Comparison of ENCODE assay signal across 27 cellular contexts in the genomic region with DNA sequence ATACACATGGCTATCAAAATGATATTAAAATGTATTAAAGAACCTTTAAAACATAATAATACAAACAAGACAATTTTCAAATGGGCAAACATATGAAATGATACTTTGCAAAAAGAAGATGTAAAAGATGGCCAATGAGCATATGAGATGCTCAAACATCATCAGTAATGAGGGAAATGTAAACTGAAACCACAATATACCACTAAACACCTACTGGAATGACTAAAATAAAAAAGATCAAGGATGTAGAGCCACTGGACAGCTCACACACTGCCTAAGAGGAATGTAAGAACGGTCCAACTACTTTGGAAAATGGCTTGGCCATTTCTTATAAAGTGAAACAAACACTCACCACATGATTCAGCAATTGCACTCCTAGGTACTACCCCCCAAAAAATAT.
DNase-seq lines count a peak whose midpoint lies in the region; ATAC-seq and TF ChIP-seq lines count a peak whose summit lies in the region.
"Had no signal": no experiment of that assay in that cellular context is flagged by ENCODE, and none has a peak within 500 bp of the region (broad histone marks: within the 10 kb centered on the region; RNA-seq: fewer than 3 reads in every experiment).

No MANE protein-coding gene starts in this region.

- no peak overlapping the region for H3K27ac Mint-ChIP-seq in activated naive CD4-positive, alpha-beta T cell treated with anti-CD3 and anti-CD28 coated beads, Interleukin-2, amount 50 U/mL, for 24 hours
- no peak overlapping the region for H3K27ac Mint-ChIP-seq in activated naive CD4-positive, alpha-beta T cell treated with anti-CD3 and anti-CD28 coated beads for 36 hours
- no peak overlapping the region for H3K27ac Mint-ChIP-seq in activated naive CD8-positive, alpha-beta T cell treated with anti-CD3 and anti-CD28 coated beads, Interleukin-2, amount 50 U/mL, for 24 hours
- H3K27ac Mint-ChIP-seq in neural progenitor cell = no peak overlapping the region
- H3K27ac Mint-ChIP-seq: effector memory CD8-positive, alpha-beta T cell; mesothelial cell of epicardium had no signal

- peak; percentile 50 for ATAC-seq in HG02885 (IDR thresholded peaks at IDR 0.05; ENCODE audit: poor library complexity, unreplicated experiment)
- ATAC-seq in activated naive CD8-positive, alpha-beta T cell treated with anti-CD3 and anti-CD28 coated beads, Interleukin-2, amount 50 U/mL, for 24 hours = peak; percentile 48
- ATAC-seq in stimulated activated naive CD8-positive, alpha-beta T cell treated with anti-CD3 and anti-CD28 coated beads, Interleukin-15, Interleukin-2, amounts not matched to agents 100 U/mL and 50 U/mL, for 24 hours = peak; percentile 43
- ATAC-seq: A549; effector memory CD8-positive, alpha-beta T cell; naive thymus-derived CD4-positive, alpha-beta T cell had no signal

- H3K9me3 Mint-ChIP-seq in activated naive CD4-positive, alpha-beta T cell treated with anti-CD3 and anti-CD28 coated beads, Interleukin-2, amount 50 U/mL, for 24 hours = no peaks in the 10 kb centered on the region
- no peaks in the 10 kb centered on the region for H3K9me3 Mint-ChIP-seq in activated naive CD4-positive, alpha-beta T cell treated with anti-CD3 and anti-CD28 coated beads for 36 hours
- peaks cover 4% of the 10 kb centered on the region for H3K9me3 Mint-ChIP-seq in activated naive CD8-positive, alpha-beta T cell treated with anti-CD3 and anti-CD28 coated beads, Interleukin-2, amount 50 U/mL, for 24 hours
- H3K9me3 Mint-ChIP-seq in neural progenitor cell = no peaks in the 10 kb centered on the region
- H3K9me3 Mint-ChIP-seq: effector memory CD8-positive, alpha-beta T cell; H9; naive thymus-derived CD4-positive, alpha-beta T cell had no signal

- H3K36me3 Mint-ChIP-seq in activated naive CD4-positive, alpha-beta T cell treated with anti-CD3 and anti-CD28 coated beads, Interleukin-2, amount 50 U/mL, for 24 hours = peaks cover 18% of the 10 kb centered on the region
- H3K36me3 Mint-ChIP-seq in activated naive CD4-positive, alpha-beta T cell treated with anti-CD3 and anti-CD28 coated beads for 36 hours (ENCODE audit: low read depth) = peaks cover 15% of the 10 kb centered on the region
- peaks cover 30% of the 10 kb centered on the region for H3K36me3 Mint-ChIP-seq in activated naive CD8-positive, alpha-beta T cell treated with anti-CD3 and anti-CD28 coated beads, Interleukin-2, amount 50 U/mL, for 24 hours (ENCODE audit: low read depth)
- peaks cover 20% of the 10 kb centered on the region for H3K36me3 Mint-ChIP-seq in neural progenitor cell

- TF ChIP-seq CTCF in neural progenitor cell (IDR thresholded peaks at IDR 0.05) = no peak

- no peak for DNase-seq in activated naive CD4-positive, alpha-beta T cell treated with anti-CD3 and anti-CD28 coated beads for 36 hours
- no peak for DNase-seq in activated naive CD8-positive, alpha-beta T cell treated with anti-CD3 and anti-CD28 coated beads, Interleukin-2, amount 50 U/mL, for 24 hours
- DNase-seq in stimulated activated naive CD8-positive, alpha-beta T cell treated with anti-CD3 and anti-CD28 coated beads, Interleukin-15, Interleukin-2, amounts not matched to agents 100 U/mL and 50 U/mL, for 24 hours = no peak
- no peak for DNase-seq in NCI-H2081 (lab: John Stamatoyannopoulos, UW)
- no peak for DNase-seq in neural progenitor cell (ENCODE audit: low spot score)
- no peak for DNase-seq in activated CD4-positive, alpha-beta T cell treated with anti-CD3 and anti-CD28 coated beads for 48 hours
- DNase-seq: activated CD4-positive, alpha-beta T cell treated with anti-CD3 and anti-CD28 coated beads, Interleukin-2, amount 50 U/mL, for 1 hour; activated CD8-positive, alpha-beta memory T cell treated with anti-CD3 and anti-CD28 coated beads, Interleukin-2, amount 50 U/mL, for 4 hours; activated effector memory CD4-positive, alpha-beta T cell treated with Interleukin-2 at 50 U/mL for 16 hours; amniotic stem cell; BE2C; colonic mucosa; DMS53; effector memory CD8-positive, alpha-beta T cell; H9; hippocampal formation; naive thymus-derived CD4-positive, alpha-beta T cell; NCI-H1048; NCI-H187; NCI-H69; occipital lobe; stimulated activated CD4-positive, alpha-beta T cell treated with anti-CD3 and anti-CD28 coated beads, Interleukin-1b, Interleukin-23, amount 100 ng/mL, for 48 hours had no signal

- intact Hi-C loops in activated naive CD4-positive, alpha-beta T cell treated with anti-CD3 and anti-CD28 coated beads for 36 hours (cut with micrococcal nuclease) = loop anchor here (10.0 kb wide), 1 partner anchor 511 kb away; no protein-coding TSS in a partner anchor

- CTCF ChIA-PET in activated naive CD4-positive, alpha-beta T cell treated with anti-CD3 and anti-CD28 coated beads for 36 hours (lab: Charles Lee) = interaction anchor here (1.1 kb wide), 1 partner anchor 10 kb away, joined by 11 read pairs; no protein-coding TSS in a partner anchor

- no peak overlapping the region for H2AFZ ChIP-seq in neural progenitor cell (replicated peaks)

- H3K9me3 ChIP-seq in neural progenitor cell (ENCODE audit: low read depth) = no peaks in the 10 kb centered on the region
- H3K9me3 ChIP-seq: A549, BE2C, colonic mucosa, vagina had no signal

- H3K79me2 ChIP-seq in neural progenitor cell (ENCODE audit: low read depth) = peaks cover 29% of the 10 kb centered on the region

- no peak overlapping the region for H3K4me3 ChIP-seq in neural progenitor cell
- H3K4me3 ChIP-seq: A549, colonic mucosa, vagina had no signal

- no peak overlapping the region for H3K4me2 ChIP-seq in neural progenitor cell
- H3K4me2 ChIP-seq: A549 had no signal

- H3K27ac ChIP-seq in neural progenitor cell = no peak overlapping the region
- H3K27ac ChIP-seq: A549, colonic mucosa, vagina had no signal

- peak overlapping the region; percentile 23 for H3K4me3 Mint-ChIP-seq in activated naive CD4-positive, alpha-beta T cell treated with anti-CD3 and anti-CD28 coated beads, Interleukin-2, amount 50 U/mL, for 24 hours
- no peak overlapping the region for H3K4me3 Mint-ChIP-seq in activated naive CD4-positive, alpha-beta T cell treated with anti-CD3 and anti-CD28 coated beads for 36 hours
- no peak overlapping the region for H3K4me3 Mint-ChIP-seq in activated naive CD8-positive, alpha-beta T cell treated with anti-CD3 and anti-CD28 coated beads, Interleukin-2, amount 50 U/mL, for 24 hours
- H3K4me3 Mint-ChIP-seq in neural progenitor cell = no peak overlapping the region
- H3K4me3 Mint-ChIP-seq: effector memory CD8-positive, alpha-beta T cell; H9; mesothelial cell of epicardium had no signal

- H3K9ac ChIP-seq in neural progenitor cell = no peak overlapping the region

- H3K36me3 ChIP-seq in neural progenitor cell = no peaks in the 10 kb centered on the region
- H3K36me3 ChIP-seq: BE2C, colonic mucosa had no signal

- H4K20me1 ChIP-seq in neural progenitor cell (ENCODE audit: low read depth) = peaks cover 11% of the 10 kb centered on the region

- no peaks in the 10 kb centered on the region for H3F3A ChIP-seq in neural progenitor cell (ENCODE audit: low read depth)

- no peaks in the 10 kb centered on the region for H3K27me3 ChIP-seq in neural progenitor cell
- H3K27me3 ChIP-seq: BE2C, colonic mucosa, vagina had no signal

- H3K27me3 Mint-ChIP-seq in activated naive CD4-positive, alpha-beta T cell treated with anti-CD3 and anti-CD28 coated beads, Interleukin-2, amount 50 U/mL, for 24 hours = no peaks in the 10 kb centered on the region
- H3K27me3 Mint-ChIP-seq in activated naive CD4-positive, alpha-beta T cell treated with anti-CD3 and anti-CD28 coated beads for 36 hours (ENCODE audit: low read depth) = no peaks in the 10 kb centered on the region
- H3K27me3 Mint-ChIP-seq in activated naive CD8-positive, alpha-beta T cell treated with anti-CD3 and anti-CD28 coated beads, Interleukin-2, amount 50 U/mL, for 24 hours = no peaks in the 10 kb centered on the region
- no peaks in the 10 kb centered on the region for H3K27me3 Mint-ChIP-seq in neural progenitor cell (ENCODE audit: insufficient read depth, low read depth)
- H3K27me3 Mint-ChIP-seq: effector memory CD8-positive, alpha-beta T cell; naive thymus-derived CD4-positive, alpha-beta T cell had no signal

- peaks cover 63% of the 10 kb centered on the region for H3K4me1 Mint-ChIP-seq in activated naive CD4-positive, alpha-beta T cell treated with anti-CD3 and anti-CD28 coated beads, Interleukin-2, amount 50 U/mL, for 24 hours
- peaks cover 43% of the 10 kb centered on the region for H3K4me1 Mint-ChIP-seq in activated naive CD4-positive, alpha-beta T cell treated with anti-CD3 and anti-CD28 coated beads for 36 hours (ENCODE audit: low read depth)
- peaks cover 53% of the 10 kb centered on the region for H3K4me1 Mint-ChIP-seq in activated naive CD8-positive, alpha-beta T cell treated with anti-CD3 and anti-CD28 coated beads, Interleukin-2, amount 50 U/mL, for 24 hours
- no peaks in the 10 kb centered on the region for H3K4me1 Mint-ChIP-seq in neural progenitor cell

- no peaks in the 10 kb centered on the region for H3K4me1 ChIP-seq in neural progenitor cell
- H3K4me1 ChIP-seq: BE2C, colonic mucosa had no signal
